Comparison of ENCODE assay signal across 14 cellular contexts in the genomic region with DNA sequence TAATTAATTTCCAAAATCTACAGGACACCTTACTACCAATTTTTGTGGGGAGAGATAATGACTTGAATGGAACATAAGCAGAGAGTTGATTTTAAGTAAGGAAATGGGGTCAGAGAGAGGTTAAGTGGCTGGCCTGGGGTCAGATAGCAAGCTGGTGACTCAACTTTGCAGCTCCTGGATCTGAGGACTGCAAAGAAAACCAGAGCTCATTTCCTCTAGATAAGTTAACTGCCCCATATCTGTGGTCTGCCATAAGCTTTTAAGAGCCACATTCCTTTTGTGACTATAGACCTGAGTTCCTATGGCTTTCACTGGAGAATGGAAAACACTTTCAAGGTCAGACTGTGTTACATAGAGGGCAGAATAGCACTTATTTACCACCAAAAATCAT.
DNase-seq lines count a peak whose midpoint lies in the region; ATAC-seq, FAIRE-seq and TF ChIP-seq lines count a peak whose summit lies in the region.
"Had no signal": no experiment of that assay in that cellular context is flagged by ENCODE, and none has a peak within 500 bp of the region (broad histone marks: within the 10 kb centered on the region; RNA-seq: fewer than 3 reads in every experiment).

No MANE protein-coding gene starts in this region.

- H3K27me3 ChIP-seq in PC-3 (ENCODE audit: low read length) (no peaks in the 10 kb centered on the region), trophoblast cell (ENCODE audit: insufficient read depth, low read length) (no peaks in the 10 kb centered on the region)
- H3K27me3 ChIP-seq: Peyer's patch, vagina had no signal

- H3K4me2 ChIP-seq in PC-3 (ENCODE audit: low read length) (peak overlapping the region; percentile 10), trophoblast cell (ENCODE audit: low read length) (no peak overlapping the region)

- intact Hi-C loops in PC-3 (cut with micrococcal nuclease) = no loop called here
- intact Hi-C loops in activated T-helper 1 cell treated with anti-CD3 and anti-CD28 coated beads, Interleukin-12 subunit alpha, Interleukin-12 subunit beta, Interleukin-2, Interleukin-4 antibody, amounts not matched to agents 30 ng/mL and 10 ng/mL and 1 ng/mL, durations not matched to agents 14 hours and 24 hours and 36 hours (cut with micrococcal nuclease) = no loop called here

- H3K4me3 ChIP-seq in PC-3 (ENCODE audit: low read length) (no peak overlapping the region), trophoblast cell (ENCODE audit: low read depth, low read length) (no peak overlapping the region)
- H3K4me3 ChIP-seq: Peyer's patch, vagina had no signal

- no peak overlapping the region for H2BK120ac ChIP-seq in trophoblast cell (ENCODE audit: insufficient read depth, low read length, poor library complexity)

- peak; percentile 72 for ATAC-seq in PC-3
- ATAC-seq: activated CD8-positive, alpha-beta T cell treated with anti-CD3 and anti-CD28 coated beads, Interleukin-2, amount 10 ng/mL, durations not matched to agents 7 days and 5 days had no signal

- BruUV-seq in PC-3 (replicated peaks; lab: Mats Ljungman, UMichigan) = no TSS peak

- FAIRE-seq in GM19239 (lab: Jason Lieb, UNC) = no peak

- no peak overlapping the region for H3K23ac ChIP-seq in trophoblast cell (ENCODE audit: low read length)

- H3K9me3 ChIP-seq in PC-3 (ENCODE audit: low read length) (no peaks in the 10 kb centered on the region), trophoblast cell (ENCODE audit: insufficient read depth, low read depth, low read length) (no peaks in the 10 kb centered on the region)
- H3K9me3 ChIP-seq: Peyer's patch, vagina had no signal

- no peaks in the 10 kb centered on the region for H3K9me3 Mint-ChIP-seq in activated T-helper 1 cell treated with anti-CD3 and anti-CD28 coated beads, Interleukin-12 subunit alpha, Interleukin-12 subunit beta, Interleukin-2, Interleukin-4 antibody, amounts not matched to agents 30 ng/mL and 10 ng/mL and 1 ng/mL, durations not matched to agents 14 hours and 24 hours and 36 hours
- H3K9me3 Mint-ChIP-seq: nephron had no signal

- no peaks in the 10 kb centered on the region for H3K9me2 ChIP-seq in PC-3 (replicated peaks; ENCODE audit: low read length)

- H3K4me3 Mint-ChIP-seq in activated T-helper 1 cell treated with anti-CD3 and anti-CD28 coated beads, Interleukin-12 subunit alpha, Interleukin-12 subunit beta, Interleukin-2, Interleukin-4 antibody, amounts not matched to agents 30 ng/mL and 10 ng/mL and 1 ng/mL, durations not matched to agents 14 hours and 24 hours and 36 hours = no peak overlapping the region
- H3K4me3 Mint-ChIP-seq: activated CD8-positive, alpha-beta T cell treated with anti-CD3 and anti-CD28 coated beads, Interleukin-2, amount 10 ng/mL, durations not matched to agents 7 days and 5 days; nephron had no signal

- CTCF ChIA-PET in PC-3 (lab: Charles Lee) = interaction anchor here (0.6 to 0.7 kb wide), 2 partner anchors 167 to 179 kb away, joined by 3 to 4 read pairs; no protein-coding TSS in a partner anchor

- no peaks in the 10 kb centered on the region for H4K20me1 ChIP-seq in PC-3 (ENCODE audit: low read length)

- TF ChIP-seq CTCF in PC-3 (conservative IDR thresholded peaks at IDR 0.05; ENCODE audit: low read depth, low read length) = no peak

- no peak overlapping the region for H3K27ac Mint-ChIP-seq in activated T-helper 1 cell treated with anti-CD3 and anti-CD28 coated beads, Interleukin-12 subunit alpha, Interleukin-12 subunit beta, Interleukin-2, Interleukin-4 antibody, amounts not matched to agents 30 ng/mL and 10 ng/mL and 1 ng/mL, durations not matched to agents 14 hours and 24 hours and 36 hours
- H3K27ac Mint-ChIP-seq: activated CD8-positive, alpha-beta T cell treated with anti-CD3 and anti-CD28 coated beads, Interleukin-2, amount 10 ng/mL, durations not matched to agents 7 days and 5 days had no signal

- no peaks in the 10 kb centered on the region for H3K36me3 Mint-ChIP-seq in activated T-helper 1 cell treated with anti-CD3 and anti-CD28 coated beads, Interleukin-12 subunit alpha, Interleukin-12 subunit beta, Interleukin-2, Interleukin-4 antibody, amounts not matched to agents 30 ng/mL and 10 ng/mL and 1 ng/mL, durations not matched to agents 14 hours and 24 hours and 36 hours (ENCODE audit: low read depth)

- no peak overlapping the region for H2AK5ac ChIP-seq in trophoblast cell (ENCODE audit: low read length)

- DNase-seq in GM04503 (ENCODE audit: low read depth) (peak; percentile 59), PC-3 (peak; percentile 74), erythroblast (lab: John Stamatoyannopoulos, UW) (peak; percentile 5), trophoblast cell (peak in 1 of 2 donors; percentile 31), SHP77 treated with DMSO at 0.1 percent for 48 hours (lab: John Stamatoyannopoulos, UW) (no peak), GM19239 (ENCODE audit: insufficient read length, low spot score) (no peak), T-helper 2 cell (no peak)
- no peak for DNase-seq in activated T-helper 1 cell treated with anti-CD3 and anti-CD28 coated beads, Interleukin-12 subunit alpha, Interleukin-12 subunit beta, Interleukin-2, Interleukin-4 antibody, amounts not matched to agents 30 ng/mL and 10 ng/mL and 1 ng/mL, durations not matched to agents 14 hours and 24 hours and 36 hours (ENCODE audit: low spot score)
- DNase-seq: activated CD8-positive, alpha-beta T cell treated with anti-CD3 and anti-CD28 coated beads, Interleukin-2, amount 10 ng/mL, durations not matched to agents 7 days and 5 days; amygdala; NCI-H1105 treated with DMSO at 0.1 percent for 48 hours; Peyer's patch had no signal

- no peak overlapping the region for H2BK5ac ChIP-seq in trophoblast cell (ENCODE audit: low read depth, low read length, poor library complexity)

- no peak overlapping the region for H4K8ac ChIP-seq in trophoblast cell (ENCODE audit: low read depth, low read length)

- POLR2A ChIA-PET in PC-3 (lab: Charles Lee; ENCODE audit: unreplicated experiment) = interaction anchor here (0.6 to 0.7 kb wide), 2 partner anchors 137 to 175 kb away, joined by 3 to 4 read pairs; no protein-coding TSS in a partner anchor

- H3K27ac ChIP-seq in PC-3 (ENCODE audit: low read length) = no peak overlapping the region
- peak overlapping the region; percentile 94 for H3K27ac ChIP-seq in trophoblast cell (ENCODE audit: low read depth, low read length)
- H3K27ac ChIP-seq: Peyer's patch, vagina had no signal

- H3K18ac ChIP-seq in trophoblast cell (ENCODE audit: low read length) = no peak overlapping the region

- H3F3A ChIP-seq in PC-3 (ENCODE audit: low read length, unreplicated experiment) = no peaks in the 10 kb centered on the region

- peaks cover 35% of the 10 kb centered on the region for H3K4me1 ChIP-seq in PC-3 (ENCODE audit: insufficient read depth, low read length)
- peaks cover 2 to 17% of the 10 kb centered on the region in 2 experiments for H3K4me1 ChIP-seq in trophoblast cell (ENCODE audit: control insufficient read depth in 1 of 2, insufficient read depth in 2 of 2, low read length in 2 of 2)
- H3K4me1 ChIP-seq: Peyer's patch, vagina had no signal

- H4K91ac ChIP-seq in trophoblast cell (ENCODE audit: low read depth, low read length) = no peak overlapping the region

- H2AFZ ChIP-seq in PC-3 (ENCODE audit: low read length) (no peak overlapping the region), trophoblast cell (ENCODE audit: insufficient read depth, low read length, poor library complexity) (no peak overlapping the region)

- no peak overlapping the region for H3K4ac ChIP-seq in trophoblast cell (ENCODE audit: low read depth, low read length)

- H3K4me1 Mint-ChIP-seq in activated T-helper 1 cell treated with anti-CD3 and anti-CD28 coated beads, Interleukin-12 subunit alpha, Interleukin-12 subunit beta, Interleukin-2, Interleukin-4 antibody, amounts not matched to agents 30 ng/mL and 10 ng/mL and 1 ng/mL, durations not matched to agents 14 hours and 24 hours and 36 hours (ENCODE audit: low read depth) = no peaks in the 10 kb centered on the region

- H4K12ac ChIP-seq in trophoblast cell (ENCODE audit: low read depth, low read length) = no peak overlapping the region

- H2BK12ac ChIP-seq in trophoblast cell (ENCODE audit: low read length) = no peak overlapping the region

- H3K79me2 ChIP-seq in PC-3 (ENCODE audit: low read length) (no peaks in the 10 kb centered on the region), trophoblast cell (ENCODE audit: control insufficient read depth, insufficient read depth, low read length, poor library complexity) (no peaks in the 10 kb centered on the region)

- no peak for TF ChIP-seq POLR2A in erythroblast (IDR thresholded peaks at IDR 0.05; ENCODE audit: low read length)

- H3K27me3 Mint-ChIP-seq in activated T-helper 1 cell treated with anti-CD3 and anti-CD28 coated beads, Interleukin-12 subunit alpha, Interleukin-12 subunit beta, Interleukin-2, Interleukin-4 antibody, amounts not matched to agents 30 ng/mL and 10 ng/mL and 1 ng/mL, durations not matched to agents 14 hours and 24 hours and 36 hours (ENCODE audit: insufficient read depth) = no peaks in the 10 kb centered on the region

- no peaks in the 10 kb centered on the region for H3K36me3 ChIP-seq in PC-3 (ENCODE audit: low read depth, low read length)
- no peaks in the 10 kb centered on the region for H3K36me3 ChIP-seq in trophoblast cell (ENCODE audit: control insufficient read depth in 1 of 2, insufficient read depth in 2 of 2, low read length in 2 of 2)
- H3K36me3 ChIP-seq: Peyer's patch, vagina had no signal

- no peak overlapping the region for H3K14ac ChIP-seq in trophoblast cell (ENCODE audit: low read length)

- H3K9ac ChIP-seq in PC-3 (ENCODE audit: low read length) (no peak overlapping the region), trophoblast cell (ENCODE audit: low read length) (no peak overlapping the region)

- H3K79me1 ChIP-seq in trophoblast cell (ENCODE audit: low read length) = peaks cover 11% of the 10 kb centered on the region

Comparison
In these comparisons a context has a peak if more than half of its experiments do, and no peak if none do; other contexts are left out.
1. DNase-seq: peak in GM04503 (single experiment), PC-3 (single experiment) and erythroblast (2 of 2); none in SHP77 treated with DMSO at 0.1 percent for 48 hours (single experiment), GM19239 (single experiment), T-helper 2 cell (0 of 5) and activated T-helper 1 cell treated with anti-CD3 and anti-CD28 coated beads, Interleukin-12 subunit alpha, Interleukin-12 subunit beta, Interleukin-2, Interleukin-4 antibody, amounts not matched to agents 30 ng/mL and 10 ng/mL and 1 ng/mL, durations not matched to agents 14 hours and 24 hours and 36 hours (single experiment).